Comparison of ENCODE assay signal across 1 cellular context in the genomic region with DNA sequence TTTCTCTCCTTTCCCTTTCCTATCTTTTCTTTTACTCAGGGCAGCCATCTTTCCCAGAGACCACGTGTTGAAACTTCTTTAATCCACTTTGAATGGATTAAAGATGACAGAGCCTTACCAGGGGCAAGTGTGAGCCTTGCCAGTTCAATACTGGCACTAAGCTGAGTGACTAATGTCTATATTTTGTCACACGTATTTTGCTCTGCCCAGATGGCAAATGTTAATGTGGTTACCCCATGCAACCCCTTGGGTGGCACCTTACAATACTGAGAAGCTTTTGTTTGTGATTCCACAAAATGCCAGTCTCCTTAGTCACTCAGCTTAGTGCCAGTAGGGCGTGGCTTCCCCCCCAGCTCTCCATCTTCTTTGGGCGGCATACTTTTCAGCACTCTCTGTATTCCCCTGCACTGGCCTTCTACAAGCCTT.
TF ChIP-seq lines count a peak whose summit lies in the region.

No MANE protein-coding gene starts in this region.

TF ChIP-seq in SK-N-SH, 30 proteins besides CTCF, POLR2A, EP300 and RAD21 (continued from another document):
- TF ChIP-seq, protein P1, sequence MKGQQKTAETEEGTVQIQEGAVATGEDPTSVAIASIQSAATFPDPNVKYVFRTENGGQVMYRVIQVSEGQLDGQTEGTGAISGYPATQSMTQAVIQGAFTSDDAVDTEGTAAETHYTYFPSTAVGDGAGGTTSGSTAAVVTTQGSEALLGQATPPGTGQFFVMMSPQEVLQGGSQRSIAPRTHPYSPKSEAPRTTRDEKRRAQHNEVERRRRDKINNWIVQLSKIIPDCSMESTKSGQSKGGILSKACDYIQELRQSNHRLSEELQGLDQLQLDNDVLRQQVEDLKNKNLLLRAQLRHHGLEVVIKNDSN (IDR thresholded peaks at IDR 0.05; ENCODE audit: borderline replicate concordance, low read depth) = no peak
- TF ChIP-seq ZBTB33 (IDR thresholded peaks at IDR 0.05; ENCODE audit: borderline replicate concordance, low read depth) (no peak), SMC3 (IDR thresholded peaks at IDR 0.05; ENCODE audit: low read depth, low read length) (no peak), FOSL2 (IDR thresholded peaks at IDR 0.05; ENCODE audit: borderline replicate concordance, low read depth) (peak; percentile 59; the same call in 1 of the 2 replicates), ELF1 (IDR thresholded peaks at IDR 0.05) (no peak), PBX3 (IDR thresholded peaks at IDR 0.05) (0 out of 2 replicates have a peak, but pooled peaks have one; percentile 24), TEAD4 (IDR thresholded peaks at IDR 0.05; ENCODE audit: borderline replicate concordance, insufficient read depth) (peak; percentile 60; the same call in 1 of the 2 replicates), FOXM1 (IDR thresholded peaks at IDR 0.05; ENCODE audit: low read depth) (no peak), TAF1 (IDR thresholded peaks at IDR 0.05; ENCODE audit: borderline replicate concordance, low read depth, low read length) (no peak), SIN3A (IDR thresholded peaks at IDR 0.05; ENCODE audit: borderline replicate concordance, low read depth, low read length) (no peak)
- TF ChIP-seq, protein P2, sequence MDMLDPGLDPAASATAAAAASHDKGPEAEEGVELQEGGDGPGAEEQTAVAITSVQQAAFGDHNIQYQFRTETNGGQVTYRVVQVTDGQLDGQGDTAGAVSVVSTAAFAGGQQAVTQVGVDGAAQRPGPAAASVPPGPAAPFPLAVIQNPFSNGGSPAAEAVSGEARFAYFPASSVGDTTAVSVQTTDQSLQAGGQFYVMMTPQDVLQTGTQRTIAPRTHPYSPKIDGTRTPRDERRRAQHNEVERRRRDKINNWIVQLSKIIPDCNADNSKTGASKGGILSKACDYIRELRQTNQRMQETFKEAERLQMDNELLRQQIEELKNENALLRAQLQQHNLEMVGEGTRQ (IDR thresholded peaks at IDR 0.05; ENCODE audit: borderline replicate concordance, low read depth, low read length) = no peak
